ENCODE assay signal across 9 cellular contexts in genomic region chr1:248824701-248825100, GRCh38. TPM values are rescaled to one million over a fixed set of nuclear protein-coding genes. Genes with fewer than 3 reads are reported as not detected.
DNase-seq lines count a peak whose midpoint lies in the region; ATAC-seq, FAIRE-seq and TF ChIP-seq lines count a peak whose summit lies in the region.
"Had no signal": no experiment of that assay in that cellular context is flagged by ENCODE, and none has a peak within 500 bp of the region (broad histone marks: within the 10 kb centered on the region; RNA-seq: fewer than 3 reads in every experiment).

No MANE protein-coding gene starts in this region.

- no peak for TF ChIP-seq CTCF in kidney (IDR thresholded peaks at IDR 0.05; ENCODE audit: borderline replicate concordance, extremely low read depth, insufficient read depth)

- H3K27me3 Mint-ChIP-seq in T-helper 1 cell treated with Interleukin-12 subunit alpha and Interleukin-12 subunit beta and Interleukin-4 antibody, amounts not matched to agents 30 μg/mL and 1 μg/mL, for 36 hours (ENCODE audit: low read depth): no peaks in the 10 kb centered on the region
- no peaks in the 10 kb centered on the region for H3K27me3 Mint-ChIP-seq in activated T-helper 2 cell treated with anti-CD3 and anti-CD28 coated beads, Interferon-gamma antibody, Interleukin-2, Interleukin-4, amounts not matched to agents 10 μg/mL and 5 μg/mL and 100 μg/mL, durations not matched to agents 14 hours and 24 hours and 36 hours (ENCODE audit: low read depth)
- no peaks in the 10 kb centered on the region for H3K27me3 Mint-ChIP-seq in stimulated activated naive B cell treated with anti-CD40 and anti-IgM and Interleukin-4, amounts not matched to agents 10 μg/mL and 1 μg/mL and 100 μg/mL, for 72 hours

- FAIRE-seq in kidney (lab: Jason Lieb, UNC): no peak

- peak overlapping the region; percentile 95 to 97 for H3K9ac ChIP-seq in kidney (ENCODE audit: low read length in 2 of 2)

- ATAC-seq in stimulated activated naive B cell treated with anti-CD40 and anti-IgM and Interleukin-4, amounts not matched to agents 10 μg/mL and 1 μg/mL and 100 μg/mL, for 72 hours (replicated peaks): no peak
- ATAC-seq in GM18520 (IDR thresholded peaks at IDR 0.05; ENCODE audit: unreplicated experiment): no peak

- H3K4me3 ChIP-seq in kidney (ENCODE audit: low read length in 2 of 2): peak overlapping the region; percentile 92 to 94

- DNase-seq in T-helper 1 cell (no peak), kidney (no peak), NCI-H2081 (lab: John Stamatoyannopoulos, UW) (no peak), HCEC 1CT (no peak)
- DNase-seq in activated T-helper 2 cell treated with anti-CD3 and anti-CD28 coated beads, Interferon-gamma antibody, Interleukin-2, Interleukin-4, amounts not matched to agents 10 μg/mL and 5 μg/mL and 100 μg/mL, durations not matched to agents 14 hours and 24 hours and 36 hours (ENCODE audit: low spot score): no peak
- no peak for DNase-seq in stimulated activated naive B cell treated with anti-CD40 and anti-IgM and Interleukin-4, amounts not matched to agents 10 μg/mL and 1 μg/mL and 100 μg/mL, for 72 hours
- DNase-seq: foreskin keratinocyte had no signal

- peaks cover 29% of the 10 kb centered on the region for H3K36me3 Mint-ChIP-seq in T-helper 1 cell treated with Interleukin-12 subunit alpha and Interleukin-12 subunit beta and Interleukin-4 antibody, amounts not matched to agents 30 μg/mL and 1 μg/mL, for 36 hours (ENCODE audit: low read depth)
- H3K36me3 Mint-ChIP-seq in activated T-helper 2 cell treated with anti-CD3 and anti-CD28 coated beads, Interferon-gamma antibody, Interleukin-2, Interleukin-4, amounts not matched to agents 10 μg/mL and 5 μg/mL and 100 μg/mL, durations not matched to agents 14 hours and 24 hours and 36 hours (ENCODE audit: low read depth): peaks cover 41% of the 10 kb centered on the region
- H3K36me3 Mint-ChIP-seq in stimulated activated naive B cell treated with anti-CD40 and anti-IgM and Interleukin-4, amounts not matched to agents 10 μg/mL and 1 μg/mL and 100 μg/mL, for 72 hours: peaks cover 30 to 48% of the 10 kb centered on the region in 2 donors

- H3K9me3 Mint-ChIP-seq in T-helper 1 cell treated with Interleukin-12 subunit alpha and Interleukin-12 subunit beta and Interleukin-4 antibody, amounts not matched to agents 30 μg/mL and 1 μg/mL, for 36 hours: no peaks in the 10 kb centered on the region
- H3K9me3 Mint-ChIP-seq in activated T-helper 2 cell treated with anti-CD3 and anti-CD28 coated beads, Interferon-gamma antibody, Interleukin-2, Interleukin-4, amounts not matched to agents 10 μg/mL and 5 μg/mL and 100 μg/mL, durations not matched to agents 14 hours and 24 hours and 36 hours: no peaks in the 10 kb centered on the region
- no peaks in the 10 kb centered on the region for H3K9me3 Mint-ChIP-seq in stimulated activated naive B cell treated with anti-CD40 and anti-IgM and Interleukin-4, amounts not matched to agents 10 μg/mL and 1 μg/mL and 100 μg/mL, for 72 hours

- peak overlapping the region; percentile 99 for H3K27ac Mint-ChIP-seq in T-helper 1 cell treated with Interleukin-12 subunit alpha and Interleukin-12 subunit beta and Interleukin-4 antibody, amounts not matched to agents 30 μg/mL and 1 μg/mL, for 36 hours
- H3K27ac Mint-ChIP-seq in activated T-helper 2 cell treated with anti-CD3 and anti-CD28 coated beads, Interferon-gamma antibody, Interleukin-2, Interleukin-4, amounts not matched to agents 10 μg/mL and 5 μg/mL and 100 μg/mL, durations not matched to agents 14 hours and 24 hours and 36 hours: peak overlapping the region; percentile 53
- H3K27ac Mint-ChIP-seq in stimulated activated naive B cell treated with anti-CD40 and anti-IgM and Interleukin-4, amounts not matched to agents 10 μg/mL and 1 μg/mL and 100 μg/mL, for 72 hours: peak overlapping the region; percentile 99

- peaks cover 0 to 7% of the 10 kb centered on the region in 2 donors for H3K36me3 ChIP-seq in kidney (ENCODE audit: control insufficient read depth in 1 of 2, insufficient read depth in 2 of 2, low read length in 2 of 2)

- no peak overlapping the region for H3K27ac ChIP-seq in kidney (ENCODE audit: low read depth in 2 of 2, low read length in 2 of 2)

- H3K9me3 ChIP-seq in kidney (ENCODE audit: control insufficient read depth in 1 of 2, low read length in 2 of 2): no peaks in the 10 kb centered on the region

- H3K4me1 Mint-ChIP-seq in T-helper 1 cell treated with Interleukin-12 subunit alpha and Interleukin-12 subunit beta and Interleukin-4 antibody, amounts not matched to agents 30 μg/mL and 1 μg/mL, for 36 hours (ENCODE audit: low read depth): peaks cover 51% of the 10 kb centered on the region
- peaks cover 46% of the 10 kb centered on the region for H3K4me1 Mint-ChIP-seq in activated T-helper 2 cell treated with anti-CD3 and anti-CD28 coated beads, Interferon-gamma antibody, Interleukin-2, Interleukin-4, amounts not matched to agents 10 μg/mL and 5 μg/mL and 100 μg/mL, durations not matched to agents 14 hours and 24 hours and 36 hours (ENCODE audit: low read depth)
- H3K4me1 Mint-ChIP-seq in stimulated activated naive B cell treated with anti-CD40 and anti-IgM and Interleukin-4, amounts not matched to agents 10 μg/mL and 1 μg/mL and 100 μg/mL, for 72 hours: peaks cover 50 to 77% of the 10 kb centered on the region in 2 donors

- peaks cover 23 to 51% of the 10 kb centered on the region in 2 donors for H3K4me1 ChIP-seq in kidney (ENCODE audit: control insufficient read depth in 1 of 2, insufficient read depth in 1 of 2, low read depth in 1 of 2, low read length in 2 of 2)

- H3K4me3 Mint-ChIP-seq in T-helper 1 cell treated with Interleukin-12 subunit alpha and Interleukin-12 subunit beta and Interleukin-4 antibody, amounts not matched to agents 30 μg/mL and 1 μg/mL, for 36 hours: peak overlapping the region; percentile 98
- H3K4me3 Mint-ChIP-seq in activated T-helper 2 cell treated with anti-CD3 and anti-CD28 coated beads, Interferon-gamma antibody, Interleukin-2, Interleukin-4, amounts not matched to agents 10 μg/mL and 5 μg/mL and 100 μg/mL, durations not matched to agents 14 hours and 24 hours and 36 hours (ENCODE audit: low read depth): peak overlapping the region; percentile 92
- peak overlapping the region; percentile 96 to 99 for H3K4me3 Mint-ChIP-seq in stimulated activated naive B cell treated with anti-CD40 and anti-IgM and Interleukin-4, amounts not matched to agents 10 μg/mL and 1 μg/mL and 100 μg/mL, for 72 hours

- intact Hi-C loops in activated T-helper 2 cell treated with anti-CD3 and anti-CD28 coated beads, Interferon-gamma antibody, Interleukin-2, Interleukin-4, amounts not matched to agents 10 μg/mL and 5 μg/mL and 100 μg/mL, durations not matched to agents 14 hours and 24 hours and 36 hours (cut with micrococcal nuclease): loop anchor here (5.0 kb wide), 2 partner anchors 342 to 1892 kb away; partner anchors contain the start of gene AHCTF1
- intact Hi-C loops in kidney (cut with DNase I): no loop called here

RNA-seq across cellular contexts. Expression of gene SH3BP5L, which starts 1.0 kb away (rescaled TPM):
- total RNA-seq in activated T-helper 2 cell treated with anti-CD3 and anti-CD28 coated beads, Interferon-gamma antibody, Interleukin-2, Interleukin-4, amounts not matched to agents 10 μg/mL and 5 μg/mL and 100 μg/mL, durations not matched to agents 14 hours and 24 hours and 36 hours: 27.1 TPM in 2 replicates
- total RNA-seq in kidney: 24.9 TPM
- polyA plus RNA-seq in kidney (ENCODE audit: insufficient read depth, low read depth, low replicate concordance): 16.6 TPM

RNA-seq across cellular contexts. Expression of gene ZNF672, which starts 13.3 kb away (rescaled TPM):
- total RNA-seq in activated T-helper 2 cell treated with anti-CD3 and anti-CD28 coated beads, Interferon-gamma antibody, Interleukin-2, Interleukin-4, amounts not matched to agents 10 μg/mL and 5 μg/mL and 100 μg/mL, durations not matched to agents 14 hours and 24 hours and 36 hours: 46.0 and 51.6 TPM in 2 replicates
- 28.6 TPM for total RNA-seq in kidney
- polyA plus RNA-seq in kidney (ENCODE audit: insufficient read depth, low read depth, low replicate concordance): 25.0 TPM

RNA-seq across cellular contexts. Expression of gene ZNF692, which starts 34.2 kb away (rescaled TPM):
- total RNA-seq in activated T-helper 2 cell treated with anti-CD3 and anti-CD28 coated beads, Interferon-gamma antibody, Interleukin-2, Interleukin-4, amounts not matched to agents 10 μg/mL and 5 μg/mL and 100 μg/mL, durations not matched to agents 14 hours and 24 hours and 36 hours: 86.4 and 87.0 TPM in 2 replicates
- 29.6 TPM for total RNA-seq in kidney
- 34.4 TPM for polyA plus RNA-seq in kidney (ENCODE audit: insufficient read depth, low read depth, low replicate concordance)
